1 cellular context compared by ENCODE assay signal in the genomic region with DNA sequence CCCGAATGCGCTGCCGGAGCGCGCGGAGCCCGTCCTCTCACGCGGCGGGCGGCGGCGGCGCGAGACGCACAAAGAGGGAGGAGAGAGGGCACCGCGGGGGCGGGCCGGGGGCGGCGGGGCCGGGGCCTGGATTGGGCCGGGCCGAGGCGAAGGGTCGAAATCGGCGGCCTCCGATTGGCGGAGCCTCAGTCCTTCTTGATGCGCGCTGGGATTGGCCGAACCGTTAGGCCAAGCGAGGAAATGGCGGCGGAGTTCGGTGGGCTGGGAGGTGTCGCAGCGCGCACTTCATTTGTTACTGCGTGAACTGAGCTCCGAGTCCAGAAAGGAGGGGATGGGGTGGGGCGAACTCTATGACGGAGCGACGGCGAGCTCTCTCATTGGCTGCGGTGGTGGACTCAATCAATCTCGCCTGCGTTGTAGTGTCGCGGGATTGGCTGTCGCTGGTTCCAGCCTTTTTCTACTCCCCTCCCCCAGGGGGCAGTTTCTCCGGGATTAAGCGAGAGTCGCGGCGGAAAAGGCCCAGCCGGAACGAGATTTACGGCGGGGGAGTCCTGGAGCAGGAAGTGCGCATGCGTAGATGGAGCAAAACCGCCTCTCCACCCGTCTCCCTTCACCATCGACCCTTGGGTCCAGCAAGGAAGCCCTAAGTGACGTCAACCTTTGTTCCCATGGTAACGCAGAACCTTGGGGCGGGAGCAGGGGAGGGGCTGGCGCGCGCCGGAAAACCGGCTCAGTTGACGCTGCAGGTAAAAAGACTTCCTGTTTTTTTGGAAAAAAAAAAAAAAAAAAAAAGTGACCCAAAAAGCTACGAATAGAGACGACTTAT.
TF ChIP-seq lines count a peak whose summit lies in the region.

A gene with protein sequence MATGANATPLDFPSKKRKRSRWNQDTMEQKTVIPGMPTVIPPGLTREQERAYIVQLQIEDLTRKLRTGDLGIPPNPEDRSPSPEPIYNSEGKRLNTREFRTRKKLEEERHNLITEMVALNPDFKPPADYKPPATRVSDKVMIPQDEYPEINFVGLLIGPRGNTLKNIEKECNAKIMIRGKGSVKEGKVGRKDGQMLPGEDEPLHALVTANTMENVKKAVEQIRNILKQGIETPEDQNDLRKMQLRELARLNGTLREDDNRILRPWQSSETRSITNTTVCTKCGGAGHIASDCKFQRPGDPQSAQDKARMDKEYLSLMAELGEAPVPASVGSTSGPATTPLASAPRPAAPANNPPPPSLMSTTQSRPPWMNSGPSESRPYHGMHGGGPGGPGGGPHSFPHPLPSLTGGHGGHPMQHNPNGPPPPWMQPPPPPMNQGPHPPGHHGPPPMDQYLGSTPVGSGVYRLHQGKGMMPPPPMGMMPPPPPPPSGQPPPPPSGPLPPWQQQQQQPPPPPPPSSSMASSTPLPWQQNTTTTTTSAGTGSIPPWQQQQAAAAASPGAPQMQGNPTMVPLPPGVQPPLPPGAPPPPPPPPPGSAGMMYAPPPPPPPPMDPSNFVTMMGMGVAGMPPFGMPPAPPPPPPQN (minus strand): TSS at position 70 of the 826 bp plus-strand sequence. CDS start 150 bp downstream, outside the sequence.

TF ChIP-seq in K562, 482 proteins besides CTCF, POLR2A, EP300 and RAD21 (continued from another document and continues in another):
- TF ChIP-seq, protein P1, sequence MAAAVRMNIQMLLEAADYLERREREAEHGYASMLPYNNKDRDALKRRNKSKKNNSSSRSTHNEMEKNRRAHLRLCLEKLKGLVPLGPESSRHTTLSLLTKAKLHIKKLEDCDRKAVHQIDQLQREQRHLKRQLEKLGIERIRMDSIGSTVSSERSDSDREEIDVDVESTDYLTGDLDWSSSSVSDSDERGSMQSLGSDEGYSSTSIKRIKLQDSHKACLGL (CRISPR knock-in tag; IDR thresholded peaks at IDR 0.05; ENCODE audit: borderline replicate concordance, poor library complexity, severe bottlenecking), result no peak
- TF ChIP-seq HDAC2 (IDR thresholded peaks at IDR 0.05), result peak; percentile 83
- TF ChIP-seq, protein P2, sequence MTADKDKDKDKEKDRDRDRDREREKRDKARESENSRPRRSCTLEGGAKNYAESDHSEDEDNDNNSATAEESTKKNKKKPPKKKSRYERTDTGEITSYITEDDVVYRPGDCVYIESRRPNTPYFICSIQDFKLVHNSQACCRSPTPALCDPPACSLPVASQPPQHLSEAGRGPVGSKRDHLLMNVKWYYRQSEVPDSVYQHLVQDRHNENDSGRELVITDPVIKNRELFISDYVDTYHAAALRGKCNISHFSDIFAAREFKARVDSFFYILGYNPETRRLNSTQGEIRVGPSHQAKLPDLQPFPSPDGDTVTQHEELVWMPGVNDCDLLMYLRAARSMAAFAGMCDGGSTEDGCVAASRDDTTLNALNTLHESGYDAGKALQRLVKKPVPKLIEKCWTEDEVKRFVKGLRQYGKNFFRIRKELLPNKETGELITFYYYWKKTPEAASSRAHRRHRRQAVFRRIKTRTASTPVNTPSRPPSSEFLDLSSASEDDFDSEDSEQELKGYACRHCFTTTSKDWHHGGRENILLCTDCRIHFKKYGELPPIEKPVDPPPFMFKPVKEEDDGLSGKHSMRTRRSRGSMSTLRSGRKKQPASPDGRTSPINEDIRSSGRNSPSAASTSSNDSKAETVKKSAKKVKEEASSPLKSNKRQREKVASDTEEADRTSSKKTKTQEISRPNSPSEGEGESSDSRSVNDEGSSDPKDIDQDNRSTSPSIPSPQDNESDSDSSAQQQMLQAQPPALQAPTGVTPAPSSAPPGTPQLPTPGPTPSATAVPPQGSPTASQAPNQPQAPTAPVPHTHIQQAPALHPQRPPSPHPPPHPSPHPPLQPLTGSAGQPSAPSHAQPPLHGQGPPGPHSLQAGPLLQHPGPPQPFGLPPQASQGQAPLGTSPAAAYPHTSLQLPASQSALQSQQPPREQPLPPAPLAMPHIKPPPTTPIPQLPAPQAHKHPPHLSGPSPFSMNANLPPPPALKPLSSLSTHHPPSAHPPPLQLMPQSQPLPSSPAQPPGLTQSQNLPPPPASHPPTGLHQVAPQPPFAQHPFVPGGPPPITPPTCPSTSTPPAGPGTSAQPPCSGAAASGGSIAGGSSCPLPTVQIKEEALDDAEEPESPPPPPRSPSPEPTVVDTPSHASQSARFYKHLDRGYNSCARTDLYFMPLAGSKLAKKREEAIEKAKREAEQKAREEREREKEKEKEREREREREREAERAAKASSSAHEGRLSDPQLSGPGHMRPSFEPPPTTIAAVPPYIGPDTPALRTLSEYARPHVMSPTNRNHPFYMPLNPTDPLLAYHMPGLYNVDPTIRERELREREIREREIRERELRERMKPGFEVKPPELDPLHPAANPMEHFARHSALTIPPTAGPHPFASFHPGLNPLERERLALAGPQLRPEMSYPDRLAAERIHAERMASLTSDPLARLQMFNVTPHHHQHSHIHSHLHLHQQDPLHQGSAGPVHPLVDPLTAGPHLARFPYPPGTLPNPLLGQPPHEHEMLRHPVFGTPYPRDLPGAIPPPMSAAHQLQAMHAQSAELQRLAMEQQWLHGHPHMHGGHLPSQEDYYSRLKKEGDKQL (CRISPR knock-in tag; IDR thresholded peaks at IDR 0.05; ENCODE audit: borderline replicate concordance), result no peak
- TF ChIP-seq HDAC8 (tag; IDR thresholded peaks at IDR 0.05), result no peak
- TF ChIP-seq, protein P3, sequence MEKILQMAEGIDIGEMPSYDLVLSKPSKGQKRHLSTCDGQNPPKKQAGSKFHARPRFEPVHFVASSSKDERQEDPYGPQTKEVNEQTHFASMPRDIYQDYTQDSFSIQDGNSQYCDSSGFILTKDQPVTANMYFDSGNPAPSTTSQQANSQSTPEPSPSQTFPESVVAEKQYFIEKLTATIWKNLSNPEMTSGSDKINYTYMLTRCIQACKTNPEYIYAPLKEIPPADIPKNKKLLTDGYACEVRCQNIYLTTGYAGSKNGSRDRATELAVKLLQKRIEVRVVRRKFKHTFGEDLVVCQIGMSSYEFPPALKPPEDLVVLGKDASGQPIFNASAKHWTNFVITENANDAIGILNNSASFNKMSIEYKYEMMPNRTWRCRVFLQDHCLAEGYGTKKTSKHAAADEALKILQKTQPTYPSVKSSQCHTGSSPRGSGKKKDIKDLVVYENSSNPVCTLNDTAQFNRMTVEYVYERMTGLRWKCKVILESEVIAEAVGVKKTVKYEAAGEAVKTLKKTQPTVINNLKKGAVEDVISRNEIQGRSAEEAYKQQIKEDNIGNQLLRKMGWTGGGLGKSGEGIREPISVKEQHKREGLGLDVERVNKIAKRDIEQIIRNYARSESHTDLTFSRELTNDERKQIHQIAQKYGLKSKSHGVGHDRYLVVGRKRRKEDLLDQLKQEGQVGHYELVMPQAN (IDR thresholded peaks at IDR 0.05; ENCODE audit: borderline replicate concordance), result 0 out of 2 replicates have a peak, but pooled peaks have one; percentile 9
- TF ChIP-seq ZNF79 (CRISPR knock-in tag; IDR thresholded peaks at IDR 0.05; ENCODE audit: low read depth), result no peak
- no peak for TF ChIP-seq NR1H2 (CRISPR knock-in tag; IDR thresholded peaks at IDR 0.05)
- TF ChIP-seq XRCC3 (IDR thresholded peaks at IDR 0.05), result no peak
- no peak for TF ChIP-seq ZKSCAN8 (CRISPR knock-in tag; IDR thresholded peaks at IDR 0.05)
- no peak for TF ChIP-seq ZNF695 (CRISPR knock-in tag; IDR thresholded peaks at IDR 0.05)
- TF ChIP-seq HNRNPUL1 (IDR thresholded peaks at IDR 0.05; ENCODE audit: low read length), result no peak
- TF ChIP-seq MED1 (CRISPR knock-in tag; IDR thresholded peaks at IDR 0.05; ENCODE audit: borderline replicate concordance), result no peak
- no peak for TF ChIP-seq SRSF3 (IDR thresholded peaks at IDR 0.05; ENCODE audit: insufficient read depth, low read length)
- no peak for TF ChIP-seq KLF13 (tag; IDR thresholded peaks at IDR 0.05; ENCODE audit: borderline replicate concordance, low read depth)
- no peak for TF ChIP-seq NR2C2 (CRISPR knock-in tag; IDR thresholded peaks at IDR 0.05)
- peak; percentile 92 for TF ChIP-seq NR2C2 (tag; IDR thresholded peaks at IDR 0.05)
- TF ChIP-seq HIVEP1 (CRISPR knock-in tag; IDR thresholded peaks at IDR 0.05), result no peak
- no peak for TF ChIP-seq DPF2 (IDR thresholded peaks at IDR 0.05)
- no peak for TF ChIP-seq FOXP1 (CRISPR knock-in tag; IDR thresholded peaks at IDR 0.05)
- TF ChIP-seq MTA2 (IDR thresholded peaks at IDR 0.05; ENCODE audit: low read depth), result no peak
- TF ChIP-seq ELF4 (CRISPR knock-in tag; IDR thresholded peaks at IDR 0.05), result no peak
- TF ChIP-seq TCFL5 (CRISPR knock-in tag; conservative IDR thresholded peaks at IDR 0.05), result no peak
- TF ChIP-seq, protein P4, sequence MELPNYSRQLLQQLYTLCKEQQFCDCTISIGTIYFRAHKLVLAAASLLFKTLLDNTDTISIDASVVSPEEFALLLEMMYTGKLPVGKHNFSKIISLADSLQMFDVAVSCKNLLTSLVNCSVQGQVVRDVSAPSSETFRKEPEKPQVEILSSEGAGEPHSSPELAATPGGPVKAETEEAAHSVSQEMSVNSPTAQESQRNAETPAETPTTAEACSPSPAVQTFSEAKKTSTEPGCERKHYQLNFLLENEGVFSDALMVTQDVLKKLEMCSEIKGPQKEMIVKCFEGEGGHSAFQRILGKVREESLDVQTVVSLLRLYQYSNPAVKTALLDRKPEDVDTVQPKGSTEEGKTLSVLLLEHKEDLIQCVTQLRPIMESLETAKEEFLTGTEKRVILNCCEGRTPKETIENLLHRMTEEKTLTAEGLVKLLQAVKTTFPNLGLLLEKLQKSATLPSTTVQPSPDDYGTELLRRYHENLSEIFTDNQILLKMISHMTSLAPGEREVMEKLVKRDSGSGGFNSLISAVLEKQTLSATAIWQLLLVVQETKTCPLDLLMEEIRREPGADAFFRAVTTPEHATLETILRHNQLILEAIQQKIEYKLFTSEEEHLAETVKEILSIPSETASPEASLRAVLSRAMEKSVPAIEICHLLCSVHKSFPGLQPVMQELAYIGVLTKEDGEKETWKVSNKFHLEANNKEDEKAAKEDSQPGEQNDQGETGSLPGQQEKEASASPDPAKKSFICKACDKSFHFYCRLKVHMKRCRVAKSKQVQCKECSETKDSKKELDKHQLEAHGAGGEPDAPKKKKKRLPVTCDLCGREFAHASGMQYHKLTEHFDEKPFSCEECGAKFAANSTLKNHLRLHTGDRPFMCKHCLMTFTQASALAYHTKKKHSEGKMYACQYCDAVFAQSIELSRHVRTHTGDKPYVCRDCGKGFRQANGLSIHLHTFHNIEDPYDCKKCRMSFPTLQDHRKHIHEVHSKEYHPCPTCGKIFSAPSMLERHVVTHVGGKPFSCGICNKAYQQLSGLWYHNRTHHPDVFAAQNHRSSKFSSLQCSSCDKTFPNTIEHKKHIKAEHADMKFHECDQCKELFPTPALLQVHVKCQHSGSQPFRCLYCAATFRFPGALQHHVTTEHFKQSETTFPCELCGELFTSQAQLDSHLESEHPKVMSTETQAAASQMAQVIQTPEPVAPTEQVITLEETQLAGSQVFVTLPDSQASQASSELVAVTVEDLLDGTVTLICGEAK (IDR thresholded peaks at IDR 0.05), result peak; percentile 77
- TF ChIP-seq, protein P4 (CRISPR knock-in tag; IDR thresholded peaks at IDR 0.05), result no peak
- no peak for TF ChIP-seq OTX1 (CRISPR knock-in tag; IDR thresholded peaks at IDR 0.05)
- no peak for TF ChIP-seq EZH2 (IDR thresholded peaks at IDR 0.05; ENCODE audit: borderline replicate concordance, low read depth, low read length)
- TF ChIP-seq, protein P5, sequence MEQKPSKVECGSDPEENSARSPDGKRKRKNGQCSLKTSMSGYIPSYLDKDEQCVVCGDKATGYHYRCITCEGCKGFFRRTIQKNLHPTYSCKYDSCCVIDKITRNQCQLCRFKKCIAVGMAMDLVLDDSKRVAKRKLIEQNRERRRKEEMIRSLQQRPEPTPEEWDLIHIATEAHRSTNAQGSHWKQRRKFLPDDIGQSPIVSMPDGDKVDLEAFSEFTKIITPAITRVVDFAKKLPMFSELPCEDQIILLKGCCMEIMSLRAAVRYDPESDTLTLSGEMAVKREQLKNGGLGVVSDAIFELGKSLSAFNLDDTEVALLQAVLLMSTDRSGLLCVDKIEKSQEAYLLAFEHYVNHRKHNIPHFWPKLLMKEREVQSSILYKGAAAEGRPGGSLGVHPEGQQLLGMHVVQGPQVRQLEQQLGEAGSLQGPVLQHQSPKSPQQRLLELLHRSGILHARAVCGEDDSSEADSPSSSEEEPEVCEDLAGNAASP (IDR thresholded peaks at IDR 0.05), result no peak
- peak; percentile 78 for TF ChIP-seq RBM25 (IDR thresholded peaks at IDR 0.05; ENCODE audit: low read depth, low read length, severe bottlenecking)
- TF ChIP-seq, protein P6, sequence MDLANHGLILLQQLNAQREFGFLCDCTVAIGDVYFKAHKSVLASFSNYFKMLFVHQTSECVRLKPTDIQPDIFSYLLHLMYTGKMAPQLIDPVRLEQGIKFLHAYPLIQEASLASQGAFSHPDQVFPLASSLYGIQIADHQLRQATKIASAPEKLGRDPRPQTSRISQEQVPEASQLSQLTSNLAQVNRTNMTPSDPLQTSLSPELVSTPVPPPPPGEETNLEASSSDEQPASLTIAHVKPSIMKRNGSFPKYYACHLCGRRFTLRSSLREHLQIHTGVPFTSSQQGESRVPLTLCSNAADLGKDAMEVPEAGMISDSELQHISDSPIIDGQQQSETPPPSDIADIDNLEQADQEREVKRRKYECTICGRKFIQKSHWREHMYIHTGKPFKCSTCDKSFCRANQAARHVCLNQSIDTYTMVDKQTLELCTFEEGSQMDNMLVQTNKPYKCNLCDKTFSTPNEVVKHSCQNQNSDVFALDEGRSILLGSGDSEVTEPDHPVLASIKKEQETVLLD (IDR thresholded peaks at IDR 0.05), result peak; percentile 97
- TF ChIP-seq ZNF140 (CRISPR knock-in tag; IDR thresholded peaks at IDR 0.05), result no peak
- no peak for TF ChIP-seq IRF2 (CRISPR knock-in tag; IDR thresholded peaks at IDR 0.05)
- TF ChIP-seq ZNF24 (IDR thresholded peaks at IDR 0.05), result no peak
- TF ChIP-seq U2AF1 (optimal IDR thresholded peaks at IDR 0.05; ENCODE audit: low read depth, low read length), result no peak
